21 cellular contexts compared by ENCODE assay signal in genomic region chrX:125681058-125681457, GRCh38.
A peak's percentile ranks its signal among the peaks of the same experiment; 100 is the strongest.
DNase-seq lines count a peak whose midpoint lies in the region; ATAC-seq and TF ChIP-seq lines count a peak whose summit lies in the region.
"Had no signal": no experiment of that assay in that cellular context is flagged by ENCODE, and none has a peak within 500 bp of the region (broad histone marks: within the 10 kb centered on the region; RNA-seq: fewer than 3 reads in every experiment).

No MANE protein-coding gene starts in this region.

- no peak for TF ChIP-seq CTCF in ovary (IDR thresholded peaks at IDR 0.05)

- TF ChIP-seq POLR2A in ovary (IDR thresholded peaks at IDR 0.05): no peak

- POLR2A ChIA-PET in CD8-positive, alpha-beta memory T cell (lab: Charles Lee): no interaction called here

- TF ChIP-seq EP300 in ovary (IDR thresholded peaks at IDR 0.05): no peak

- H3K9me3 Mint-ChIP-seq in stimulated activated memory B cell treated with anti-CD40 and anti-IgM and Interleukin-4, amounts not matched to agents 10 μg/mL and 1 μg/mL and 100 μg/mL, for 72 hours: peaks cover 6% of the 10 kb centered on the region
- peaks cover 5% of the 10 kb centered on the region for H3K9me3 Mint-ChIP-seq in activated T-cell treated with anti-CD3 and anti-CD28 coated beads, Interleukin-2, amount 50 U/mL, for 4 hours
- H3K9me3 Mint-ChIP-seq in CD8-positive, alpha-beta memory T cell: peaks cover 0 to 2% (median 0%) of the 10 kb centered on the region in 5 donors
- H3K9me3 Mint-ChIP-seq: CD8-positive, alpha-beta T cell had no signal

- intact Hi-C loops in ovary (cut with DNase I): no loop called here

- WGBS in ovary, 3 donors: 71 to 81% (median 76%) methylated on average over 2 of the region's 2 CpGs

- H3K4me1 ChIP-seq in ovary (ENCODE audit: insufficient read depth): no peaks in the 10 kb centered on the region
- no peaks in the 10 kb centered on the region for H3K4me1 ChIP-seq in CD8-positive, alpha-beta memory T cell (ENCODE audit: insufficient read depth, low read length)
- H3K4me1 ChIP-seq: gastroesophageal sphincter had no signal

- no peaks in the 10 kb centered on the region for H3K9me3 ChIP-seq in ovary
- H3K9me3 ChIP-seq in CD8-positive, alpha-beta memory T cell (ENCODE audit: low read length): no peaks in the 10 kb centered on the region
- H3K9me3 ChIP-seq: gastroesophageal sphincter, thoracic aorta had no signal

- CTCF ChIA-PET in CD8-positive, alpha-beta memory T cell (lab: Charles Lee): no interaction called here

- peak; percentile 32 for ATAC-seq in GM19043 (IDR thresholded peaks at IDR 0.05; ENCODE audit: low read depth, unreplicated experiment)
- peak; percentile 26 for ATAC-seq in HG02623 (IDR thresholded peaks at IDR 0.05; ENCODE audit: unreplicated experiment)
- ATAC-seq in HG03432 (IDR thresholded peaks at IDR 0.05; ENCODE audit: unreplicated experiment): peak; percentile 58
- peak; percentile 55 for ATAC-seq in stimulated activated memory B cell treated with anti-CD40 and anti-IgM and Interleukin-4, amounts not matched to agents 10 μg/mL and 1 μg/mL and 100 μg/mL, for 72 hours
- no peak for ATAC-seq in activated T-cell treated with anti-CD3 and anti-CD28 coated beads, Interleukin-2, amount 50 U/mL, for 4 hours
- ATAC-seq: CD8-positive, alpha-beta T cell; gastroesophageal sphincter had no signal

- DNase-seq in ovary: no peak
- no peak for DNase-seq in activated T-cell treated with anti-CD3 and anti-CD28 coated beads, Interleukin-2, amount 50 U/mL, for 4 hours
- DNase-seq in CD8-positive, alpha-beta memory T cell: no peak
- DNase-seq: activated CD4-positive, alpha-beta T cell treated with anti-CD3 and anti-CD28 coated beads, Interleukin-2, amount 50 U/mL, for 1 hour; activated CD8-positive, alpha-beta memory T cell treated with anti-CD3 and anti-CD28 coated beads, Interleukin-2, amount 50 U/mL, for 4 hours; activated naive CD4-positive, alpha-beta T cell; CD8-positive, alpha-beta T cell; central memory CD4-positive, alpha-beta T cell; DND-41; mammary epithelial cell; NCI-H1092 treated with DMSO at 0.1 percent for 48 hours; NCI-H524 treated with DMSO at 0.1 percent for 48 hours; nucleus accumbens; retina; Right ventricle myocardium superior had no signal

- peaks cover 16% of the 10 kb centered on the region for H3K4me1 Mint-ChIP-seq in stimulated activated memory B cell treated with anti-CD40 and anti-IgM and Interleukin-4, amounts not matched to agents 10 μg/mL and 1 μg/mL and 100 μg/mL, for 72 hours
- no peaks in the 10 kb centered on the region for H3K4me1 Mint-ChIP-seq in activated T-cell treated with anti-CD3 and anti-CD28 coated beads, Interleukin-2, amount 50 U/mL, for 4 hours (ENCODE audit: low read depth)
- H3K4me1 Mint-ChIP-seq in CD8-positive, alpha-beta memory T cell: no peaks in the 10 kb centered on the region

- peak overlapping the region; percentile 70 for H3K27ac Mint-ChIP-seq in stimulated activated memory B cell treated with anti-CD40 and anti-IgM and Interleukin-4, amounts not matched to agents 10 μg/mL and 1 μg/mL and 100 μg/mL, for 72 hours
- H3K27ac Mint-ChIP-seq in CD8-positive, alpha-beta memory T cell: no peak overlapping the region
- H3K27ac Mint-ChIP-seq: CD8-positive, alpha-beta T cell had no signal

- H3K4me3 ChIP-seq in ovary: no peak overlapping the region
- H3K4me3 ChIP-seq in CD8-positive, alpha-beta memory T cell (ENCODE audit: low read length): no peak overlapping the region
- H3K4me3 ChIP-seq: gastroesophageal sphincter, thoracic aorta had no signal

- H3K4me3 Mint-ChIP-seq in stimulated activated memory B cell treated with anti-CD40 and anti-IgM and Interleukin-4, amounts not matched to agents 10 μg/mL and 1 μg/mL and 100 μg/mL, for 72 hours: no peak overlapping the region
- H3K4me3 Mint-ChIP-seq in activated T-cell treated with anti-CD3 and anti-CD28 coated beads, Interleukin-2, amount 50 U/mL, for 4 hours: no peak overlapping the region
- H3K4me3 Mint-ChIP-seq in CD8-positive, alpha-beta memory T cell: no peak overlapping the region
- H3K4me3 Mint-ChIP-seq: CD8-positive, alpha-beta T cell had no signal

- H3K27ac ChIP-seq in ovary: no peak overlapping the region
- H3K27ac ChIP-seq in CD8-positive, alpha-beta memory T cell (ENCODE audit: low read depth, low read length): no peak overlapping the region
- H3K27ac ChIP-seq: gastroesophageal sphincter, thoracic aorta had no signal

- peaks cover 6% of the 10 kb centered on the region for H3K36me3 Mint-ChIP-seq in stimulated activated memory B cell treated with anti-CD40 and anti-IgM and Interleukin-4, amounts not matched to agents 10 μg/mL and 1 μg/mL and 100 μg/mL, for 72 hours
- H3K36me3 Mint-ChIP-seq in activated T-cell treated with anti-CD3 and anti-CD28 coated beads, Interleukin-2, amount 50 U/mL, for 4 hours (ENCODE audit: insufficient read depth): no peaks in the 10 kb centered on the region
- no peaks in the 10 kb centered on the region for H3K36me3 Mint-ChIP-seq in CD8-positive, alpha-beta memory T cell
- H3K36me3 Mint-ChIP-seq: CD8-positive, alpha-beta T cell had no signal

- no peaks in the 10 kb centered on the region for H3K36me3 ChIP-seq in ovary
- no peaks in the 10 kb centered on the region for H3K36me3 ChIP-seq in CD8-positive, alpha-beta memory T cell (ENCODE audit: insufficient read depth, low read length)
- H3K36me3 ChIP-seq: gastroesophageal sphincter, thoracic aorta had no signal

- H3K27me3 Mint-ChIP-seq in stimulated activated memory B cell treated with anti-CD40 and anti-IgM and Interleukin-4, amounts not matched to agents 10 μg/mL and 1 μg/mL and 100 μg/mL, for 72 hours: no peaks in the 10 kb centered on the region
- H3K27me3 Mint-ChIP-seq in activated T-cell treated with anti-CD3 and anti-CD28 coated beads, Interleukin-2, amount 50 U/mL, for 4 hours (ENCODE audit: low read depth): no peaks in the 10 kb centered on the region
- H3K27me3 Mint-ChIP-seq in CD8-positive, alpha-beta memory T cell: no peaks in the 10 kb centered on the region

- H3K27me3 ChIP-seq in ovary: no peaks in the 10 kb centered on the region
- H3K27me3 ChIP-seq in CD8-positive, alpha-beta memory T cell (ENCODE audit: insufficient read depth, low read length, poor library complexity, severe bottlenecking): no peaks in the 10 kb centered on the region
- H3K27me3 ChIP-seq: gastroesophageal sphincter had no signal

Comparison
In these comparisons a context has a peak if more than half of its experiments do, and no peak if none do; other contexts are left out.
1. ATAC-seq: peak in GM19043 (single experiment), HG02623 (single experiment), HG03432 (single experiment) and stimulated activated memory B cell treated with anti-CD40 and anti-IgM and Interleukin-4, amounts not matched to agents 10 μg/mL and 1 μg/mL and 100 μg/mL, for 72 hours (single experiment); none in activated T-cell treated with anti-CD3 and anti-CD28 coated beads, Interleukin-2, amount 50 U/mL, for 4 hours (0 of 2).